2 cellular contexts compared by ENCODE assay signal in the genomic region with DNA sequence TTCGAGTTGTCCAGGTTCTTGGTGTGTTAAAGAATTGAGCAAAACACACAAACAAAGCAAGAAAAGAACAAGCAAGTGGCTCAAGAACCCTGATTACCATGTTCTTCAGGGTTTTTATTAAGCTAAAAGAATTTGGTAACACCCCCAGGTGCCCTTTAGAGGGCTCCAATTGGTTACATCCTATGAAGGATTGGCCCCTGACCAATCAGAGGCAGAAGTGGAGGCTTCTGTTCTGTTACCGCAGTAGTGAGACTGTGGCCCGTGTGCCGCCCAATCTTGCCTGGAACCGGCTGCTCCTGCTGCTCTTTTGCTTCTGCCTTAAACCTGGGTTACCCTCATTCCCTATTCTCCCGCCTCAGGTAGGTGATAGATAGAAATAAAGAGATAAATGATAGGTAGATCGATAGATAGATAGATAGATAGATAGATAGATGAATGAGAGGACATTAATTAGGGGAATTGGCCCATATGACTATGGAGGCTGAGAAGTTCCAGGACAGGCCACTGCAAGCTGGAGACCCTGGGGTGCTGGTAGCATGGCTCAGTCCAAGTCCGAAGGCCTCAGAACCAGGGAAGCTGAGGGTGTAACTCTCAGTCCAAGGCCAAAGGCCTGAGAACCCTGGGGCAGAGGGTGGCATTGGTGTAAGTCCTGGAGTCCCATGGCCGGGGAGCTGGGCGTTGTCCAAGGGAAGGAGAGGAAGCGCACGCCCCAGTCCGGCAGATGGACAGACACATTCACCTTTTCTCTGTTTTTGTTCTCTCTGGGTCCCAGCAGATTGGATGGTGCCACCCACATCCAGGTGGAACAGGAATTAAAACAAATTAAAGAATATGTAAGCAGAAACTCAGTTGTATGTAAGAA.
TF ChIP-seq lines count a peak whose summit lies in the region.

No MANE protein-coding gene starts in this region.

TF ChIP-seq in HCT116, 20 proteins besides CTCF, POLR2A, EP300 and RAD21:
- no peak for TF ChIP-seq SP1 (IDR thresholded peaks at IDR 0.05; ENCODE audit: low read depth)
- TF ChIP-seq, protein P1, sequence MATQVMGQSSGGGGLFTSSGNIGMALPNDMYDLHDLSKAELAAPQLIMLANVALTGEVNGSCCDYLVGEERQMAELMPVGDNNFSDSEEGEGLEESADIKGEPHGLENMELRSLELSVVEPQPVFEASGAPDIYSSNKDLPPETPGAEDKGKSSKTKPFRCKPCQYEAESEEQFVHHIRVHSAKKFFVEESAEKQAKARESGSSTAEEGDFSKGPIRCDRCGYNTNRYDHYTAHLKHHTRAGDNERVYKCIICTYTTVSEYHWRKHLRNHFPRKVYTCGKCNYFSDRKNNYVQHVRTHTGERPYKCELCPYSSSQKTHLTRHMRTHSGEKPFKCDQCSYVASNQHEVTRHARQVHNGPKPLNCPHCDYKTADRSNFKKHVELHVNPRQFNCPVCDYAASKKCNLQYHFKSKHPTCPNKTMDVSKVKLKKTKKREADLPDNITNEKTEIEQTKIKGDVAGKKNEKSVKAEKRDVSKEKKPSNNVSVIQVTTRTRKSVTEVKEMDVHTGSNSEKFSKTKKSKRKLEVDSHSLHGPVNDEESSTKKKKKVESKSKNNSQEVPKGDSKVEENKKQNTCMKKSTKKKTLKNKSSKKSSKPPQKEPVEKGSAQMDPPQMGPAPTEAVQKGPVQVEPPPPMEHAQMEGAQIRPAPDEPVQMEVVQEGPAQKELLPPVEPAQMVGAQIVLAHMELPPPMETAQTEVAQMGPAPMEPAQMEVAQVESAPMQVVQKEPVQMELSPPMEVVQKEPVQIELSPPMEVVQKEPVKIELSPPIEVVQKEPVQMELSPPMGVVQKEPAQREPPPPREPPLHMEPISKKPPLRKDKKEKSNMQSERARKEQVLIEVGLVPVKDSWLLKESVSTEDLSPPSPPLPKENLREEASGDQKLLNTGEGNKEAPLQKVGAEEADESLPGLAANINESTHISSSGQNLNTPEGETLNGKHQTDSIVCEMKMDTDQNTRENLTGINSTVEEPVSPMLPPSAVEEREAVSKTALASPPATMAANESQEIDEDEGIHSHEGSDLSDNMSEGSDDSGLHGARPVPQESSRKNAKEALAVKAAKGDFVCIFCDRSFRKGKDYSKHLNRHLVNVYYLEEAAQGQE (IDR thresholded peaks at IDR 0.05; ENCODE audit: low read depth) = no peak
- TF ChIP-seq EGR1 (IDR thresholded peaks at IDR 0.05; ENCODE audit: low read depth) = no peak
- no peak for TF ChIP-seq FOSL1 (IDR thresholded peaks at IDR 0.05; ENCODE audit: low read depth)
- TF ChIP-seq, protein P2, sequence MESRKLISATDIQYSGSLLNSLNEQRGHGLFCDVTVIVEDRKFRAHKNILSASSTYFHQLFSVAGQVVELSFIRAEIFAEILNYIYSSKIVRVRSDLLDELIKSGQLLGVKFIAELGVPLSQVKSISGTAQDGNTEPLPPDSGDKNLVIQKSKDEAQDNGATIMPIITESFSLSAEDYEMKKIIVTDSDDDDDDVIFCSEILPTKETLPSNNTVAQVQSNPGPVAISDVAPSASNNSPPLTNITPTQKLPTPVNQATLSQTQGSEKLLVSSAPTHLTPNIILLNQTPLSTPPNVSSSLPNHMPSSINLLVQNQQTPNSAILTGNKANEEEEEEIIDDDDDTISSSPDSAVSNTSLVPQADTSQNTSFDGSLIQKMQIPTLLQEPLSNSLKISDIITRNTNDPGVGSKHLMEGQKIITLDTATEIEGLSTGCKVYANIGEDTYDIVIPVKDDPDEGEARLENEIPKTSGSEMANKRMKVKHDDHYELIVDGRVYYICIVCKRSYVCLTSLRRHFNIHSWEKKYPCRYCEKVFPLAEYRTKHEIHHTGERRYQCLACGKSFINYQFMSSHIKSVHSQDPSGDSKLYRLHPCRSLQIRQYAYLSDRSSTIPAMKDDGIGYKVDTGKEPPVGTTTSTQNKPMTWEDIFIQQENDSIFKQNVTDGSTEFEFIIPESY (IDR thresholded peaks at IDR 0.05; ENCODE audit: extremely low read depth, insufficient replicate concordance, low read length) = no peak
- no peak for TF ChIP-seq CBX3 (IDR thresholded peaks at IDR 0.05; ENCODE audit: low read depth)
- TF ChIP-seq SIN3A (IDR thresholded peaks at IDR 0.05; ENCODE audit: low read depth) = no peak
- TF ChIP-seq EZH2phosphoT487 (IDR thresholded peaks at IDR 0.05; ENCODE audit: borderline replicate concordance) = no peak
- no peak for TF ChIP-seq JUND (IDR thresholded peaks at IDR 0.05)
- TF ChIP-seq ZFX (IDR thresholded peaks at IDR 0.05) = no peak
- TF ChIP-seq EZH2 (IDR thresholded peaks at IDR 0.05) = no peak
- TF ChIP-seq CEBPB (IDR thresholded peaks at IDR 0.05; ENCODE audit: low read depth) = no peak
- TF ChIP-seq, protein P3, sequence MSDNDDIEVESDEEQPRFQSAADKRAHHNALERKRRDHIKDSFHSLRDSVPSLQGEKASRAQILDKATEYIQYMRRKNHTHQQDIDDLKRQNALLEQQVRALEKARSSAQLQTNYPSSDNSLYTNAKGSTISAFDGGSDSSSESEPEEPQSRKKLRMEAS (IDR thresholded peaks at IDR 0.05) = no peak
- TF ChIP-seq ZNF274 (IDR thresholded peaks at IDR 0.05; ENCODE audit: low read depth, low read length) = no peak
- TF ChIP-seq SRF (IDR thresholded peaks at IDR 0.05; ENCODE audit: low read depth) = no peak
- TF ChIP-seq ELF1 (IDR thresholded peaks at IDR 0.05; ENCODE audit: borderline replicate concordance, low read depth) = no peak
- TF ChIP-seq YY1 (IDR thresholded peaks at IDR 0.05; ENCODE audit: extremely low read depth, insufficient replicate concordance, low read depth, low read length) = no peak
- TF ChIP-seq, protein P4, sequence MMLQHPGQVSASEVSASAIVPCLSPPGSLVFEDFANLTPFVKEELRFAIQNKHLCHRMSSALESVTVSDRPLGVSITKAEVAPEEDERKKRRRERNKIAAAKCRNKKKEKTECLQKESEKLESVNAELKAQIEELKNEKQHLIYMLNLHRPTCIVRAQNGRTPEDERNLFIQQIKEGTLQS (IDR thresholded peaks at IDR 0.05) = no peak
- TF ChIP-seq TCF7L2 (IDR thresholded peaks at IDR 0.05; ENCODE audit: borderline replicate concordance, extremely low read depth, insufficient read depth, insufficient read length) = no peak
- TF ChIP-seq POLR2AphosphoS5 (IDR thresholded peaks at IDR 0.05; ENCODE audit: low read depth, low read length) = no peak
TF ChIP-seq in HCT116: peak in this region for 0.

TF ChIP-seq in WTC11, 78 proteins besides CTCF, POLR2A, EP300 and RAD21:
- TF ChIP-seq NFYB (CRISPR knock-in tag; conservative IDR thresholded peaks at IDR 0.05; ENCODE audit: low read depth) = peak; percentile 69
- TF ChIP-seq, protein P5, sequence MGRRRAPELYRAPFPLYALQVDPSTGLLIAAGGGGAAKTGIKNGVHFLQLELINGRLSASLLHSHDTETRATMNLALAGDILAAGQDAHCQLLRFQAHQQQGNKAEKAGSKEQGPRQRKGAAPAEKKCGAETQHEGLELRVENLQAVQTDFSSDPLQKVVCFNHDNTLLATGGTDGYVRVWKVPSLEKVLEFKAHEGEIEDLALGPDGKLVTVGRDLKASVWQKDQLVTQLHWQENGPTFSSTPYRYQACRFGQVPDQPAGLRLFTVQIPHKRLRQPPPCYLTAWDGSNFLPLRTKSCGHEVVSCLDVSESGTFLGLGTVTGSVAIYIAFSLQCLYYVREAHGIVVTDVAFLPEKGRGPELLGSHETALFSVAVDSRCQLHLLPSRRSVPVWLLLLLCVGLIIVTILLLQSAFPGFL (CRISPR knock-in tag; IDR thresholded peaks at IDR 0.05; ENCODE audit: borderline replicate concordance) = no peak
- no peak for TF ChIP-seq ESRRA (CRISPR knock-in tag; IDR thresholded peaks at IDR 0.05; ENCODE audit: borderline replicate concordance)
TF ChIP-seq in WTC11: peak in this region for 1.
